Comparison of ENCODE assay signal across 1 cellular context in genomic region chr6:168100803-168101095, GRCh38.
TF ChIP-seq lines count a peak whose summit lies in the region.

No MANE protein-coding gene starts in this region.

TF ChIP-seq in GM23338, 12 proteins besides CTCF, POLR2A, EP300 and RAD21 (continued from another document):
- no peak for TF ChIP-seq ZNF462 (CRISPR knock-in tag; IDR thresholded peaks at IDR 0.05)
- TF ChIP-seq EZH2phosphoT487 (IDR thresholded peaks at IDR 0.05; ENCODE audit: unreplicated experiment), result no peak
- TF ChIP-seq STAT1 (IDR thresholded peaks at IDR 0.05; ENCODE audit: unreplicated experiment), result no peak
- no peak for TF ChIP-seq EZH2 (IDR thresholded peaks at IDR 0.05; ENCODE audit: low read depth, unreplicated experiment)
- no peak for TF ChIP-seq NANOG (IDR thresholded peaks at IDR 0.05; ENCODE audit: borderline replicate concordance)
- TF ChIP-seq ETS1 (IDR thresholded peaks at IDR 0.05), result no peak
- TF ChIP-seq POLR2AphosphoS5 (IDR thresholded peaks at IDR 0.05; ENCODE audit: low read depth), result no peak
- TF ChIP-seq JUNB (IDR thresholded peaks at IDR 0.05; ENCODE audit: unreplicated experiment), result no peak
- TF ChIP-seq REST (IDR thresholded peaks at IDR 0.05; ENCODE audit: unreplicated experiment), result no peak
